ENCODE assay signal across 4 cellular contexts in the genomic region with DNA sequence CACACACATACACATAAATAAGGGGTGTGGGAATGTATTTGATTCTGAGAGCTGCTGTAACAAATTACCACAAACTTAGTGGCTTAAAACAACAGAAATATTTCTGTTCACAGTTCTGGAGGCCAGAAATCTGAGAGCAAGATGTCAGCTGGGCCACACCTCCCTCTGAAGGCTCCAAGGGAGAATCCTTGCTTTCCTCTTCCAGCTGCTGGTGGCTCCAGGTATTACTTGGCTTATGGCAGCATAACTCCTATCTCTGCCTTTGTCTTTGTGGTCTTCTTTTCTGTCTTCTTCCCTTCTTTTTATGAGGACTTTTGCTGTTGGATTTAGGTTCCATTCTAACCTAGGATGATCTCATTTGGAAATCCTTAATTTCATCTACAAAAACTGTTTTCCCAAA. TPM values are rescaled to one million over a fixed set of nuclear protein-coding genes. Genes with fewer than 3 reads are reported as not detected.
DNase-seq lines count a peak whose midpoint lies in the region; ATAC-seq and TF ChIP-seq lines count a peak whose summit lies in the region.
"Not testable (repeated sequence)": the region's sequence is repeated elsewhere in the genome, so short reads cannot be mapped to it uniquely, and the experiment has no call there.

No MANE protein-coding gene starts in this region.

- not testable (repeated sequence) for H2AFZ ChIP-seq in GM23338

- POLR2A ChIA-PET in WTC11 (lab: Charles Lee): not testable (repeated sequence)

- H3K4me2 ChIP-seq in GM23338: not testable (repeated sequence)

- ATAC-seq in GM23338: peak; percentile 73
- ATAC-seq in RWPE2 (ENCODE audit: low read depth): peak; percentile 64
- peak; percentile 66; the same call in 1 of the 2 replicates for ATAC-seq in WTC11
- peak; percentile 66 for ATAC-seq in foreskin keratinocyte

- not testable (repeated sequence) for H3K79me2 ChIP-seq in GM23338 (replicated peaks; ENCODE audit: insufficient read depth)

- not testable (repeated sequence) for H3K4me1 Mint-ChIP-seq in GM23338, WTC11

- H3K4me1 ChIP-seq in GM23338 (ENCODE audit: insufficient read depth); RWPE2 (ENCODE audit: insufficient read depth, poor library complexity, severe bottlenecking); foreskin keratinocyte: not testable (repeated sequence)

- H3K36me3 Mint-ChIP-seq in GM23338 (ENCODE audit: low read depth); WTC11: not testable (repeated sequence)

- H4K20me1 ChIP-seq in GM23338 (replicated peaks; ENCODE audit: insufficient read depth): not testable (repeated sequence)

- not testable (repeated sequence) for H3K27ac ChIP-seq in GM23338 (ENCODE audit: low read depth); RWPE2 (ENCODE audit: poor library complexity, severe bottlenecking); foreskin keratinocyte

- not testable (repeated sequence) for H3F3A ChIP-seq in GM23338 (replicated peaks; ENCODE audit: low read depth)

- DNase-seq in GM23338 (ENCODE audit: low spot score); RWPE2 (ENCODE audit: low spot score); WTC11 (ENCODE audit: low spot score); foreskin keratinocyte: not testable (repeated sequence)

- H3K36me3 ChIP-seq in GM23338 (ENCODE audit: insufficient read depth); RWPE2 (ENCODE audit: low read depth): not testable (repeated sequence)

- not testable (repeated sequence) for H3K9me3 Mint-ChIP-seq in GM23338, WTC11

- not testable (repeated sequence) for H3K27me3 Mint-ChIP-seq in GM23338 (ENCODE audit: insufficient read depth, low read depth, poor library complexity); WTC11 (ENCODE audit: low read depth)

- H3K9me3 ChIP-seq in RWPE2 (ENCODE audit: severe bottlenecking): not testable (repeated sequence)

- CTCF ChIA-PET in WTC11 (lab: Charles Lee): not testable (repeated sequence)

- not testable (repeated sequence) for H3K27me3 ChIP-seq in GM23338 (ENCODE audit: insufficient read depth); RWPE2 (ENCODE audit: insufficient read depth, poor library complexity, severe bottlenecking); foreskin keratinocyte

- not testable (repeated sequence) for TF ChIP-seq CTCF in GM23338 (conservative IDR thresholded peaks at IDR 0.05; ENCODE audit: low read depth in 2 of 2); RWPE2 (IDR thresholded peaks at IDR 0.05; ENCODE audit: poor library complexity, severe bottlenecking); WTC11 (IDR thresholded peaks at IDR 0.05); foreskin keratinocyte (conservative IDR thresholded peaks at IDR 0.05)

- H3K9me2 ChIP-seq in GM23338 (ENCODE audit: insufficient read depth): not testable (repeated sequence)

- H3K27ac Mint-ChIP-seq in GM23338, WTC11: not testable (repeated sequence)

- H3K4me3 ChIP-seq in GM23338; RWPE2 (ENCODE audit: severe bottlenecking): not testable (repeated sequence)

- H3K4me3 Mint-ChIP-seq in GM23338, WTC11: not testable (repeated sequence)

RNA-seq across cellular contexts. Expression of a gene that starts 8.1 kb away (rescaled TPM):
- 81.9 and 108 TPM in 2 replicates for total RNA-seq in GM23338 (2014; rRNA removed; shearing (Covaris generic))
- polyA plus RNA-seq in GM23338 (2016; fragmentation: Nextera tagmentation; extraction: Ambion mirVana) (61.0 and 105 TPM in 2 replicates), foreskin keratinocyte (20.8 and 39.0 TPM in 2 replicates)
- total RNA-seq in WTC11 (2021) (90.9 to 128 TPM (median 94.5 TPM) in 3 replicates), foreskin keratinocyte (36.2 and 48.5 TPM in 2 replicates)

RNA-seq across cellular contexts. Expression of a gene that starts 16.4 kb away (rescaled TPM):
- 20.9 and 47.5 TPM in 2 replicates for total RNA-seq in GM23338 (2014; rRNA removed; shearing (Covaris generic))
- polyA plus RNA-seq in GM23338 (2016; fragmentation: Nextera tagmentation; extraction: Ambion mirVana): 370 and 377 TPM in 2 replicates
- total RNA-seq in WTC11 (2021): 58.9 to 67.1 TPM (median 60.4 TPM) in 3 replicates
- 51.1 and 52.1 TPM in 2 replicates for total RNA-seq in foreskin keratinocyte
- 74.4 and 75.4 TPM in 2 replicates for polyA plus RNA-seq in foreskin keratinocyte
